13 cellular contexts compared by ENCODE assay signal in the genomic region with DNA sequence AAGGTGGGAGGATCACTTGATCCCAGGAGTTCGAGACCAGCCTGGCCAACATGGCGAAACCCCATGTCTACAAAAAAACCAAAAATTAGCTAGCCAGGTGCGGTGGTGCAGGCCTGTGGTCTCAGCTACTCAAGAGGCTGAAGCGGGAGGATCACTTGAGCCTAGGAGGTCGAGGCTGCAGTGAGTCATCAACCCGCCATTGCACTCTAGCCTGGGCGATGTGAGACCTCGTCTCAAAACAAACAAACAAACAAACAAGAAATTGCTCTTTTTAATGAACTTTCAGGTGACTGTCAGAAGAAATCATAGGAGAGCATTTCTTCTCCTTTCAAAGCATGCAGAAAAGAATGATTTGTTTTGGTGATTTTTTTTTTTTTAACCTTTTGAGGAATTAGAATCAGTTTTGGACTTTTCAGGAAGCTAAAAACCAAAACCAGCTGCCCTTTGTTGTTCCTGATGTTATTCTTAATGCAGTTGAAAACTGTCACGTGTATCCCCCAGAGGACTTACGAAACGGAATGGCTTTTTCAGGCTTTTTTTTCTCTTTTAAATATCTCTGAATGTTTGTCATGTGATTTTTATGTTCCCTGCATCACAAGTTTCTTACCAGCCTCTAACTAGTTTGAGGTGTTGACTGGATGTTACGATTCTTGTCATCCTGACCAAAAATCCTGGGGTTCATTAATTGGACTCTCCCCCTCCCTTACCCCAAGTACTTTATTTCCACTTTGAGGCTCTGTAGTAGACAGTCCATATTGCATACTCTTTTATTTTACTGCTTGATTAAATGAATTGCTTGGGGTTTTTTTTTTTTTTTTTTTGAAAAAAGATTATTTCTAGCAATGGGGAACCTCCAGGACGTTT. TPM values are rescaled to one million over a fixed set of nuclear protein-coding genes. Genes with fewer than 3 reads are reported as not detected.
A peak's percentile ranks its signal among the peaks of the same experiment; 100 is the strongest.
DNase-seq lines count a peak whose midpoint lies in the region; ATAC-seq and TF ChIP-seq lines count a peak whose summit lies in the region.
"Had no signal": no experiment of that assay in that cellular context is flagged by ENCODE, and none has a peak within 500 bp of the region (broad histone marks: within the 10 kb centered on the region; RNA-seq: fewer than 3 reads in every experiment).

No MANE protein-coding gene starts in this region.

- H3K4me3 Mint-ChIP-seq in neural progenitor cell (no peak overlapping the region), T-helper 17 cell (no peak overlapping the region)
- H3K4me3 Mint-ChIP-seq: CD4-positive, alpha-beta memory T cell had no signal

- DNase-seq in AG08395 (ENCODE audit: low spot score) (peak; percentile 51), HL-60 (ENCODE audit: low read depth in 1 of 2, low spot score in 1 of 2) (peak in 1 of 2 experiments; percentile 39), epidermal melanocyte (ENCODE audit: insufficient read length, low spot score) (peak; percentile 61), GM10266 (ENCODE audit: extremely low spot score) (no peak), neural progenitor cell (ENCODE audit: low spot score) (no peak), T-helper 17 cell (no peak)
- DNase-seq: CD4-positive, alpha-beta memory T cell; left colon; MG63 had no signal

- peak overlapping the region; percentile 47 for H3K27ac ChIP-seq in HL-60 (replicated peaks)
- H3K27ac ChIP-seq in mucosa of rectum (ENCODE audit: low read depth in 2 of 2, low read length in 2 of 2) = peak overlapping the region; percentile 48 to 52
- no peak overlapping the region for H3K27ac ChIP-seq in neural progenitor cell

- H3K9me3 Mint-ChIP-seq in neural progenitor cell = no peaks in the 10 kb centered on the region
- H3K9me3 Mint-ChIP-seq: CD4-positive, alpha-beta memory T cell had no signal

- H3K36me3 ChIP-seq in mucosa of rectum (ENCODE audit: control insufficient read depth in 2 of 2, insufficient read depth in 2 of 2, low read length in 2 of 2) = no peaks in the 10 kb centered on the region
- no peaks in the 10 kb centered on the region for H3K36me3 ChIP-seq in neural progenitor cell

- H3K27me3 Mint-ChIP-seq in neural progenitor cell (ENCODE audit: insufficient read depth, low read depth) (no peaks in the 10 kb centered on the region), T-helper 17 cell (no peaks in the 10 kb centered on the region)
- H3K27me3 Mint-ChIP-seq: CD4-positive, alpha-beta memory T cell; progenitor cell of endocrine pancreas had no signal

- no peak overlapping the region for H3K4me2 ChIP-seq in neural progenitor cell

- H3K4me1 ChIP-seq in mucosa of rectum (ENCODE audit: control insufficient read depth in 2 of 2, insufficient read depth in 2 of 2, low read length in 2 of 2) = no peaks in the 10 kb centered on the region
- H3K4me1 ChIP-seq in neural progenitor cell = no peaks in the 10 kb centered on the region

- peaks cover 3% of the 10 kb centered on the region for H4K20me1 ChIP-seq in neural progenitor cell (ENCODE audit: low read depth)

- H3K4me3 ChIP-seq in HL-60 (replicated peaks; ENCODE audit: insufficient read depth, low read length) = no peak overlapping the region
- H3K4me3 ChIP-seq in mucosa of rectum (ENCODE audit: low read length in 2 of 2) = no peak overlapping the region
- no peak overlapping the region for H3K4me3 ChIP-seq in neural progenitor cell
- H3K4me3 ChIP-seq: MG63 had no signal

- H3K4me1 Mint-ChIP-seq in neural progenitor cell = no peaks in the 10 kb centered on the region
- H3K4me1 Mint-ChIP-seq in T-helper 17 cell = peaks cover 5% of the 10 kb centered on the region

- no peaks in the 10 kb centered on the region for H3K79me2 ChIP-seq in neural progenitor cell (ENCODE audit: low read depth)

- no peaks in the 10 kb centered on the region for H3K9me3 ChIP-seq in mucosa of rectum (ENCODE audit: control insufficient read depth in 2 of 2, low read length in 2 of 2)
- H3K9me3 ChIP-seq in neural progenitor cell (ENCODE audit: low read depth) = no peaks in the 10 kb centered on the region
- no peaks in the 10 kb centered on the region for H3K9me3 ChIP-seq in T-helper 17 cell (ENCODE audit: control insufficient read depth, low read length, poor library complexity, severe bottlenecking)
- H3K9me3 ChIP-seq: MG63 had no signal

- H3F3A ChIP-seq in neural progenitor cell (ENCODE audit: low read depth) = no peaks in the 10 kb centered on the region

- TF ChIP-seq CTCF in HL-60 (IDR thresholded peaks at IDR 0.05; ENCODE audit: insufficient read depth, low read length) = no peak
- no peak for TF ChIP-seq CTCF in GM10266 (IDR thresholded peaks at IDR 0.05; ENCODE audit: control insufficient read depth, insufficient read depth, low read depth, missing control alignments)
- no peak for TF ChIP-seq CTCF in neural progenitor cell (IDR thresholded peaks at IDR 0.05)

- no peak for ATAC-seq in GM19324 (IDR thresholded peaks at IDR 0.05; ENCODE audit: low FRiP score, unreplicated experiment)
- ATAC-seq in T-helper 17 cell = no peak
- ATAC-seq: left colon had no signal

- H3K27ac Mint-ChIP-seq in neural progenitor cell (no peak overlapping the region), T-helper 17 cell (no peak overlapping the region)
- H3K27ac Mint-ChIP-seq: progenitor cell of endocrine pancreas had no signal

- H3K9ac ChIP-seq in mucosa of rectum (ENCODE audit: low read depth in 1 of 2, low read length in 2 of 2) (no peak overlapping the region), neural progenitor cell (no peak overlapping the region)

- H3K27me3 ChIP-seq in HL-60 (ENCODE audit: insufficient read depth, poor library complexity, severe bottlenecking) = no peaks in the 10 kb centered on the region
- H3K27me3 ChIP-seq in mucosa of rectum (ENCODE audit: control insufficient read depth in 2 of 2, insufficient read depth in 2 of 2, low read length in 2 of 2) = no peaks in the 10 kb centered on the region
- H3K27me3 ChIP-seq in neural progenitor cell = no peaks in the 10 kb centered on the region
- H3K27me3 ChIP-seq: MG63 had no signal

- H3K36me3 Mint-ChIP-seq in neural progenitor cell = no peaks in the 10 kb centered on the region
- H3K36me3 Mint-ChIP-seq in T-helper 17 cell (ENCODE audit: low read depth) = no peaks in the 10 kb centered on the region

- H2AFZ ChIP-seq in neural progenitor cell (replicated peaks) = no peak overlapping the region

RNA-seq across cellular contexts. Expression of a gene that starts 34.1 kb away (rescaled TPM):
- total RNA-seq in neural progenitor cell (ENCODE audit: low replicate concordance) (6.3 and 7.2 TPM in 2 replicates), T-helper 17 cell (10 to 100 TPM; 31.0 to 33.3 TPM)

RNA-seq across cellular contexts. Expression of a gene that starts 45.6 kb away (rescaled TPM):
- total RNA-seq in neural progenitor cell (ENCODE audit: low replicate concordance) (not detected in 2 replicates), T-helper 17 cell (under 1 TPM in 1 of 2 donors, not detected in 1; 0.45 TPM)
- total RNA-seq: CD4-positive, alpha-beta memory T cell; progenitor cell of endocrine pancreas; T-helper 1 cell treated with Interleukin-12 subunit alpha and Interleukin-12 subunit beta and Interleukin-4 antibody, amounts not matched to agents 30 ng/mL and 1 ng/mL, for 36 hours had no signal

Comparison
In these comparisons a context has a peak if more than half of its experiments do, and no peak if none do; other contexts are left out.
1. DNase-seq: peak in AG08395 (single experiment) and epidermal melanocyte (single experiment); none in GM10266 (single experiment), neural progenitor cell (single experiment) and T-helper 17 cell (0 of 3).